Comparison of ENCODE assay signal across 1 cellular context in the genomic region with DNA sequence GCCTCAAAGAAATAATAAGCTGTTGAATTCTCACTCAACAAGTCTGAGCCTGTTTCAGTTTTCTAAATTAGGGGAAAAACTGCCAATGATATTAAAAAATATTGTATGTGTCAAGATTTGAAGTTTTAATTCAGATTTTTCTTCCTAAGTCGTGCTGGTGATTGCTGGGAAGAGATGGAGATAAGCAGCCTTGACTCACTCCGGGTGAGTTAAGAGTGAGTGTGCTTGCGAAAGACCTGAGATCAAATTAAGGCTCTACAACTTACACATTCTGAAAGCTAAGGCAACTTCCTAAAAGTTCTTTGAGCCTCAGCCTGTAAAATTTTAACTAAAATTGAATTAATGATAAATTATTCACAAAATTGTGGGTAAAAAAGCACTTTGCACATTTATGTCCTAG.
TF ChIP-seq lines count a peak whose summit lies in the region.

No MANE protein-coding gene starts in this region.

TF ChIP-seq in K562, 482 proteins besides CTCF, POLR2A, EP300 and RAD21:
- TF ChIP-seq BCOR (IDR thresholded peaks at IDR 0.05) (no peak), MEF2D (tag; conservative IDR thresholded peaks at IDR 0.05; ENCODE audit: low read depth) (no peak), ETS2 (tag; IDR thresholded peaks at IDR 0.05; ENCODE audit: borderline replicate concordance, poor library complexity, severe bottlenecking) (no peak), ZNF57 (CRISPR knock-in tag; IDR thresholded peaks at IDR 0.05) (no peak), FOSL1 (tag; conservative IDR thresholded peaks at IDR 0.05) (peak; percentile 37; the same call in 1 of the 2 replicates), CEBPG (CRISPR knock-in tag; IDR thresholded peaks at IDR 0.05) (no peak), CEBPG (tag; conservative IDR thresholded peaks at IDR 0.05 in 1 of 2, IDR thresholded peaks at IDR 0.05 in 1 of 2) (peak; percentile 36 to 48; a peak in 2 of 4 replicates), U2AF1 (optimal IDR thresholded peaks at IDR 0.05; ENCODE audit: low read depth, low read length) (no peak), MECOM (CRISPR knock-in tag; IDR thresholded peaks at IDR 0.05) (no peak), PHF20 (IDR thresholded peaks at IDR 0.05; ENCODE audit: partially characterized antibody) (no peak), BRD9 (IDR thresholded peaks at IDR 0.05; ENCODE audit: low read depth, partially characterized antibody) (no peak), TCF7 (IDR thresholded peaks at IDR 0.05; ENCODE audit: borderline replicate concordance) (no peak), ZNF41 (CRISPR knock-in tag; conservative IDR thresholded peaks at IDR 0.05) (no peak), CEBPB (tag; IDR thresholded peaks at IDR 0.05) (peak; percentile 75), RB1 (IDR thresholded peaks at IDR 0.05; ENCODE audit: low read depth) (no peak)
- TF ChIP-seq, protein P1, sequence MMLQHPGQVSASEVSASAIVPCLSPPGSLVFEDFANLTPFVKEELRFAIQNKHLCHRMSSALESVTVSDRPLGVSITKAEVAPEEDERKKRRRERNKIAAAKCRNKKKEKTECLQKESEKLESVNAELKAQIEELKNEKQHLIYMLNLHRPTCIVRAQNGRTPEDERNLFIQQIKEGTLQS (IDR thresholded peaks at IDR 0.05) = 0 out of 2 replicates have a peak, but pooled peaks have one; percentile 15
- TF ChIP-seq, protein P1 (CRISPR knock-in tag; conservative IDR thresholded peaks at IDR 0.05) = no peak
- TF ChIP-seq, protein P2, sequence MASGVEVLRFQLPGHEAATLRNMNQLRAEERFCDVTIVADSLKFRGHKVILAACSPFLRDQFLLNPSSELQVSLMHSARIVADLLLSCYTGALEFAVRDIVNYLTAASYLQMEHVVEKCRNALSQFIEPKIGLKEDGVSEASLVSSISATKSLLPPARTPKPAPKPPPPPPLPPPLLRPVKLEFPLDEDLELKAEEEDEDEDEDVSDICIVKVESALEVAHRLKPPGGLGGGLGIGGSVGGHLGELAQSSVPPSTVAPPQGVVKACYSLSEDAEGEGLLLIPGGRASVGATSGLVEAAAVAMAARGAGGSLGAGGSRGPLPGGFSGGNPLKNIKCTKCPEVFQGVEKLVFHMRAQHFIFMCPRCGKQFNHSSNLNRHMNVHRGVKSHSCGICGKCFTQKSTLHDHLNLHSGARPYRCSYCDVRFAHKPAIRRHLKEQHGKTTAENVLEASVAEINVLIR (CRISPR knock-in tag; IDR thresholded peaks at IDR 0.05) = no peak
- TF ChIP-seq, protein P3, sequence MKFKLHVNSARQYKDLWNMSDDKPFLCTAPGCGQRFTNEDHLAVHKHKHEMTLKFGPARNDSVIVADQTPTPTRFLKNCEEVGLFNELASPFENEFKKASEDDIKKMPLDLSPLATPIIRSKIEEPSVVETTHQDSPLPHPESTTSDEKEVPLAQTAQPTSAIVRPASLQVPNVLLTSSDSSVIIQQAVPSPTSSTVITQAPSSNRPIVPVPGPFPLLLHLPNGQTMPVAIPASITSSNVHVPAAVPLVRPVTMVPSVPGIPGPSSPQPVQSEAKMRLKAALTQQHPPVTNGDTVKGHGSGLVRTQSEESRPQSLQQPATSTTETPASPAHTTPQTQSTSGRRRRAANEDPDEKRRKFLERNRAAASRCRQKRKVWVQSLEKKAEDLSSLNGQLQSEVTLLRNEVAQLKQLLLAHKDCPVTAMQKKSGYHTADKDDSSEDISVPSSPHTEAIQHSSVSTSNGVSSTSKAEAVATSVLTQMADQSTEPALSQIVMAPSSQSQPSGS (CRISPR knock-in tag; IDR thresholded peaks at IDR 0.05) = no peak
